ENCODE assay signal across 15 cellular contexts in genomic region chr4:24671824-24672223, GRCh38.
"Had no signal": no experiment of that assay in that cellular context is flagged by ENCODE, and none has a peak within 500 bp of the region (broad histone marks: within the 10 kb centered on the region; RNA-seq: fewer than 3 reads in every experiment).

No MANE protein-coding gene starts in this region.

- H3K4me3 ChIP-seq: heart left ventricle, psoas muscle, right lobe of liver, tibial nerve had no signal

- H3K4me1 ChIP-seq: psoas muscle, right lobe of liver had no signal

- H3K27me3 ChIP-seq: neutrophil, right lobe of liver, tibial nerve had no signal

- H3K36me3 Mint-ChIP-seq: stimulated activated memory B cell treated with anti-CD40 and anti-IgM and Interleukin-4, amounts not matched to agents 10 μg/mL and 1 μg/mL and 100 μg/mL, for 72 hours had no signal

- ATAC-seq: esophagus mucosa; heart left ventricle; psoas muscle; right lobe of liver; stimulated activated memory B cell treated with anti-CD40 and anti-IgM and Interleukin-4, amounts not matched to agents 10 μg/mL and 1 μg/mL and 100 μg/mL, for 72 hours had no signal

- H3K27ac Mint-ChIP-seq: naive B cell; nephron; stimulated activated memory B cell treated with anti-CD40 and anti-IgM and Interleukin-4, amounts not matched to agents 10 μg/mL and 1 μg/mL and 100 μg/mL, for 72 hours; stimulated activated naive CD8-positive, alpha-beta T cell treated with anti-CD3 and anti-CD28 coated beads, Interleukin-15, Interleukin-2, amounts not matched to agents 100 ng/mL and 50 ng/mL, for 24 hours had no signal

- DNase-seq: effector memory CD4-positive, alpha-beta T cell; heart left ventricle; hippocampal formation; mesendoderm; naive B cell; psoas muscle; retina; right lobe of liver; stimulated activated CD4-positive, alpha-beta T cell treated with anti-CD3 and anti-CD28 coated beads, Interleukin-4, amount 100 ng/mL, for 1 hour had no signal

- H3K9me3 Mint-ChIP-seq: stimulated activated naive CD8-positive, alpha-beta T cell treated with anti-CD3 and anti-CD28 coated beads, Interleukin-15, Interleukin-2, amounts not matched to agents 100 ng/mL and 50 ng/mL, for 24 hours had no signal

- H3K36me3 ChIP-seq: heart left ventricle, neutrophil, right lobe of liver had no signal

- H3K27ac ChIP-seq: heart left ventricle, neutrophil, psoas muscle, right lobe of liver, tibial nerve had no signal

- H3K4me1 Mint-ChIP-seq: naive B cell; stimulated activated memory B cell treated with anti-CD40 and anti-IgM and Interleukin-4, amounts not matched to agents 10 μg/mL and 1 μg/mL and 100 μg/mL, for 72 hours had no signal

- H3K4me3 Mint-ChIP-seq: nephron; stimulated activated memory B cell treated with anti-CD40 and anti-IgM and Interleukin-4, amounts not matched to agents 10 μg/mL and 1 μg/mL and 100 μg/mL, for 72 hours; stimulated activated naive CD8-positive, alpha-beta T cell treated with anti-CD3 and anti-CD28 coated beads, Interleukin-15, Interleukin-2, amounts not matched to agents 100 ng/mL and 50 ng/mL, for 24 hours had no signal

- H3K9me3 ChIP-seq: psoas muscle, right lobe of liver had no signal
